29 cellular contexts compared by ENCODE assay signal in the genomic region with DNA sequence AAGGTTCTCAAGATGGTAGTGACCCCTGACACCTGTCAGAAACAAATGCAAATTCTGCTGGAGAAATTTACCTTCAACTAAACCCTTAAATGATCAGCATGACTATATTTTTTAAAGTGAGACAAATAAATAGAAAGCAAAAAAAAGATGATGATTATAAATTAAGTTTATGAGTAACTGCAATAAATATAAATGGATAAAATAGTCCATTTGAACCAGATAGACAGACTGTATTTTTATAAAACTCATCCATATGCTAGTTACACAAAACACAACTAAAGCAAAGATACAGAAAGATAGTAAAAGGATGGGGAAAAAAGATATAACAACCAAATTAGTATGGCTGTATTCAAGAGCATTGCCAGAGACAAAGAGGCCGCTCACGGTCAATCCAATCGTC. TPM values are rescaled to one million over a fixed set of nuclear protein-coding genes. Genes with fewer than 3 reads are reported as not detected.
"Had no signal": no experiment of that assay in that cellular context is flagged by ENCODE, and none has a peak within 500 bp of the region (broad histone marks: within the 10 kb centered on the region; RNA-seq: fewer than 3 reads in every experiment).

No MANE protein-coding gene starts in this region.

- H3K4me1 ChIP-seq: testis, thyroid gland, upper lobe of right lung, uterus had no signal

- H3K27me3 ChIP-seq: testis, thyroid gland, upper lobe of right lung, uterus, vagina had no signal

- H3K27ac ChIP-seq: stomach, suprapubic skin, testis, thoracic aorta, thyroid gland, tibial artery, tibial nerve, transverse colon, upper lobe of left lung, upper lobe of right lung, uterus, vagina had no signal

- H3K9me3 ChIP-seq: suprapubic skin, testis, thyroid gland had no signal

- ATAC-seq: stimulated activated effector memory CD8-positive, alpha-beta T cell treated with anti-CD3 and anti-CD28 coated beads, Interleukin-12 subunit alpha, Interleukin-12 subunit beta, amount 100 ng/mL, for 72 hours; stimulated activated memory B cell treated with anti-CD40 and anti-IgM and Interleukin-4, amounts not matched to agents 10 μg/mL and 1 μg/mL and 100 μg/mL, for 72 hours; stimulated activated naive B cell treated with anti-CD40 and anti-IgM and Interleukin-4, amounts not matched to agents 10 μg/mL and 1 μg/mL and 100 μg/mL, for 72 hours; stimulated activated naive CD8-positive, alpha-beta T cell treated with anti-CD3 and anti-CD28 coated beads, Interleukin-15, amount 100 ng/mL, for 72 hours; stimulated activated naive CD8-positive, alpha-beta T cell treated with anti-CD3 and anti-CD28 coated beads, Interleukin-15, Interleukin-2, amounts not matched to agents 100 U/mL and 50 U/mL, for 24 hours; upper lobe of right lung had no signal

- FAIRE-seq: urothelium cell line had no signal

- H3K36me3 ChIP-seq: suprapubic skin, thoracic aorta, thyroid gland, upper lobe of left lung, upper lobe of right lung, uterus had no signal

- DNase-seq: stimulated activated CD4-positive, alpha-beta T cell treated with anti-CD3 and anti-CD28 coated beads, Interleukin-2, amount 100 ng/mL, for 48 hours; stimulated activated CD4-positive, alpha-beta T cell treated with anti-CD3 and anti-CD28 coated beads, Interleukin-4, amount 100 ng/mL, for 1 hour; stimulated activated CD4-positive, alpha-beta T cell treated with anti-CD3 and anti-CD28 coated beads, Interleukin-4, amount 100 ng/mL, for 24 hours; stimulated activated CD4-positive, alpha-beta T cell treated with anti-CD3 and anti-CD28 coated beads, Interleukin-4, amount 100 ng/mL, for 4 hours; stimulated activated CD8-positive, alpha-beta memory T cell treated with anti-CD3 and anti-CD28 coated beads, Interleukin-4, amount 100 ng/mL, for 48 hours; stimulated activated naive B cell treated with anti-CD40 and anti-IgM and Interleukin-4, amounts not matched to agents 10 μg/mL and 1 μg/mL and 100 μg/mL, for 72 hours; stimulated activated naive CD4-positive, alpha-beta T cell; stimulated activated naive CD4-positive, alpha-beta T cell treated with Interleukin-2 at 50 U/mL for 16 hours; stimulated activated naive CD8-positive, alpha-beta T cell treated with anti-CD3 and anti-CD28 coated beads, Interleukin-15, amount 100 ng/mL, for 72 hours; stimulated activated naive CD8-positive, alpha-beta T cell treated with anti-CD3 and anti-CD28 coated beads, Interleukin-15, Interleukin-2, amounts not matched to agents 100 U/mL and 50 U/mL, for 24 hours; stomach; substantia nigra; testis; thyroid gland; tibial artery; transverse colon; trophoblast cell; upper lobe of left lung; upper lobe of right lung; uterus had no signal

- H3K4me3 ChIP-seq: stomach, suprapubic skin, testis, thoracic aorta, thyroid gland, tibial artery, tibial nerve, transverse colon, upper lobe of left lung, upper lobe of right lung, uterus, vagina had no signal

RNA-seq across cellular contexts. Expression of gene AOC1, which starts 45.9 kb away (rescaled TPM):
- total RNA-seq: temporal lobe, thoracic aorta, tibial nerve, vagina had no signal
- polyA plus RNA-seq: urinary bladder had no signal
